In the genomic region with DNA sequence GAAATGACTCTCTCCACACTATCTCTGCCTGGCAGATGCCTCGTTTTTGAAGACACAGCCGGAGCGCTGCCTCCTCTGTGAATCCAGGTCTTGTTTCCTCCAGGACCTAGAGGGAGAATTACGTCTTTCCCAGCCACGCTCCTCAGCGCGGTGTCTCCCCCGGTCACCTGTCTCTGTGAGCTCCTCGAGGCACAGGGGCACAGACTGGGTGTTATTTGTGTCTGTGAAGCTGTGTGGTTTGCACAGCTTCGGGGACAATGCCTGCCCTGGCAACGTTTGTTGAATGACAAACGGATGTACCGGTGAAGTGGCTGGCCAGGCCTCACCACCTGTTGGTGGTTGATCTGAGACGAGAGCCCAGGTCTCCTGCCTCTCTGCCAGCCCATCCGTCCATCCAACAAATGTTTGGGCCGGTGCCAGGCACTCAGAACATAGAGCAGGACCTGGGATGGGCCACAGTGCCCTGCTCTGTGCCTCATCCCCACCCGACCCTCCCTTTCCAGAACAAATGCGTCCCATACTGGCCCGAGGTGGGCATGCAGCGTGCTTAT, we compare ENCODE assay signal across 17 cellular contexts. TPM values are rescaled to one million over a fixed set of nuclear protein-coding genes. Genes with fewer than 3 reads are reported as not detected.
DNase-seq lines count a peak whose midpoint lies in the region; ATAC-seq, FAIRE-seq and TF ChIP-seq lines count a peak whose summit lies in the region.
"Had no signal": no experiment of that assay in that cellular context is flagged by ENCODE, and none has a peak within 500 bp of the region (broad histone marks: within the 10 kb centered on the region; RNA-seq: fewer than 3 reads in every experiment).

No MANE protein-coding gene starts in this region.

- no peaks in the 10 kb centered on the region for H3K27me3 ChIP-seq in SK-N-SH (ENCODE audit: insufficient read depth)
- H3K27me3 ChIP-seq: tibial nerve had no signal

- H3K27ac ChIP-seq in SK-N-SH (ENCODE audit: low read depth in 2 of 2, low read length in 1 of 2) = no peak overlapping the region
- H3K27ac ChIP-seq in HEK293 (ENCODE audit: extremely low read depth, low read depth, low read length) = no peak overlapping the region
- H3K27ac ChIP-seq: 22Rv1 had no signal

- H3F3A ChIP-seq in SK-N-SH (replicated peaks; ENCODE audit: insufficient read depth) = no peaks in the 10 kb centered on the region

- POLR2A ChIA-PET in SK-N-SH (lab: Yijun Ruan, JAX) (interaction anchor here (1.0 to 1.2 kb wide), 2 partner anchors 9 to 13 kb away, joined by 3 to 5 read pairs; partner anchors contain the start of genes C12orf57 and RNU7-1), HEK293 (lab: Yijun Ruan, JAX) (interaction anchor here (0.5 kb wide), 1 partner anchor 11 kb away, joined by 3 read pairs; no protein-coding TSS in a partner anchor)

- no peak overlapping the region for H3K4me3 ChIP-seq in SK-N-SH (ENCODE audit: low read depth in 2 of 2, low read length in 1 of 2)
- H3K4me3 ChIP-seq in HEK293 (ENCODE audit: low read depth, low read length) = no peak overlapping the region
- H3K4me3 ChIP-seq: tibial nerve had no signal

- WGBS in SK-N-SH (ENCODE audit: low lambda C conversion rate) = 77% methylated on average over 20 of the region's 20 CpGs

- no peak for TF ChIP-seq CTCF in SK-N-SH (IDR thresholded peaks at IDR 0.05)
- no peak for TF ChIP-seq CTCF in HEK293 (tag by site-specific recombination; IDR thresholded peaks at IDR 0.05)

- H3K4me1 ChIP-seq in SK-N-SH (ENCODE audit: control insufficient read depth in 1 of 2, insufficient read depth in 2 of 2, low read depth in 1 of 2, low read length in 1 of 2) (peaks cover 0 to 3% of the 10 kb centered on the region in 2 experiments; a peak in 2 of 4 replicates), HEK293 (ENCODE audit: control insufficient read depth, insufficient read depth, low read length) (peaks cover 2% of the 10 kb centered on the region; the same call in 1 of the 2 replicates)

- no peak overlapping the region for H2AFZ ChIP-seq in SK-N-SH (ENCODE audit: low read depth)

- intact Hi-C loops in sciatic nerve (cut with DNase I) = no loop called here

- H4K20me1 ChIP-seq in SK-N-SH (ENCODE audit: insufficient read depth) = no peaks in the 10 kb centered on the region

- H3K9me3 ChIP-seq in SK-N-SH (no peaks in the 10 kb centered on the region), HEK293 (ENCODE audit: control insufficient read depth, insufficient read depth, low read depth, low read length) (no peaks in the 10 kb centered on the region)
- H3K9me3 ChIP-seq: tibial nerve had no signal

- no peak for TF ChIP-seq RAD21 in SK-N-SH (IDR thresholded peaks at IDR 0.05; ENCODE audit: low read length)

- H3K9ac ChIP-seq in SK-N-SH = no peak overlapping the region

- FAIRE-seq in H54 (lab: Jason Lieb, UNC) = no peak
- FAIRE-seq: islet of Langerhans had no signal

- CTCF ChIA-PET in SK-N-SH (lab: Yijun Ruan, JAX) (interaction anchor here (1.6 to 8.0 kb wide), 4 partner anchors 7 to 32 kb away, joined by 5 to 62 read pairs (median 10); partner anchors contain the start of genes C12orf57 and RNU7-1), HEK293 (lab: Yijun Ruan, JAX) (interaction anchor here (0.5 to 1.0 kb wide), 4 partner anchors 12 to 387 kb away, joined by 3 to 4 read pairs (median 3); no protein-coding TSS in a partner anchor)

- in situ Hi-C loops in G401 (cut with HindIII; ENCODE audit: low sequenced_read_pairs) = no loop called here

- no peak for TF ChIP-seq EP300 in SK-N-SH (IDR thresholded peaks at IDR 0.05; ENCODE audit: borderline replicate concordance in 1 of 2, low read depth in 1 of 2, low read length in 1 of 2)

- peak; percentile 15 for DNase-seq in SK-N-SH
- no peak for DNase-seq in activated naive CD4-positive, alpha-beta T cell treated with anti-CD3 and anti-CD28 coated beads, Interleukin-2, amount 50 U/mL, for 72 hours (ENCODE audit: low spot score in 2 of 2)
- DNase-seq in sciatic nerve (ENCODE audit: low spot score) = peak; percentile 62
- DNase-seq in G401 (ENCODE audit: low spot score) = no peak
- DNase-seq in H54 (ENCODE audit: insufficient read length, low spot score) = no peak
- no peak for DNase-seq in hypothalamus (lab: John Stamatoyannopoulos, UW)
- DNase-seq: activated CD4-positive, alpha-beta T cell treated with anti-CD3 and anti-CD28 coated beads for 1 hour; H9; NCI-H1694 had no signal

- H3K79me2 ChIP-seq in SK-N-SH (ENCODE audit: insufficient read depth) = no peaks in the 10 kb centered on the region

- H3K9me3 Mint-ChIP-seq in activated naive CD4-positive, alpha-beta T cell treated with anti-CD3 and anti-CD28 coated beads, Interleukin-2, amount 50 U/mL, for 72 hours = no peaks in the 10 kb centered on the region
- H3K9me3 Mint-ChIP-seq: H9 had no signal

- H3K36me3 ChIP-seq in SK-N-SH (replicated peaks in 1 of 2; ENCODE audit: control insufficient read depth in 1 of 2, insufficient read depth in 2 of 2, low read length in 1 of 2) (no peaks in the 10 kb centered on the region), HEK293 (ENCODE audit: control insufficient read depth in 2 of 2, insufficient read depth in 1 of 2, low read length in 2 of 2) (no peaks in the 10 kb centered on the region)
- H3K36me3 ChIP-seq: tibial nerve had no signal

- peaks cover 78 to 82% of the 10 kb centered on the region in 2 donors for H3K36me3 Mint-ChIP-seq in activated naive CD4-positive, alpha-beta T cell treated with anti-CD3 and anti-CD28 coated beads, Interleukin-2, amount 50 U/mL, for 72 hours

- ATAC-seq in SK-N-SH treated with all-trans-retinoic acid at 6 μM for 48 hours = no peak
- no peak for ATAC-seq in activated naive CD4-positive, alpha-beta T cell treated with anti-CD3 and anti-CD28 coated beads, Interleukin-2, amount 50 U/mL, for 72 hours
- ATAC-seq in sciatic nerve = no peak

- H3K27ac Mint-ChIP-seq in activated naive CD4-positive, alpha-beta T cell treated with anti-CD3 and anti-CD28 coated beads, Interleukin-2, amount 50 U/mL, for 72 hours = peak overlapping the region; percentile 96 to 99

- TF ChIP-seq POLR2A in H54 (IDR thresholded peaks at IDR 0.05; ENCODE audit: low read depth, low read length) = no peak

- H3K4me2 ChIP-seq in SK-N-SH = no peak overlapping the region

- no peaks in the 10 kb centered on the region for H3K9me2 ChIP-seq in SK-N-SH

TF ChIP-seq in SK-N-SH, 30 proteins besides CTCF, POLR2A, EP300 and RAD21 (continues in another document):
- TF ChIP-seq USF1 (IDR thresholded peaks at IDR 0.05; ENCODE audit: borderline replicate concordance, low read depth) = no peak

TF ChIP-seq in SK-N-SH treated with all-trans-retinoic acid at 6 μM for 48 hours, 23 proteins besides CTCF, POLR2A, EP300 and RAD21 (continues in another document):
- TF ChIP-seq SNAI2 (CRISPR knock-in tag; IDR thresholded peaks at IDR 0.05) (no peak), ESRRG (CRISPR knock-in tag; IDR thresholded peaks at IDR 0.05) (no peak), GLIS3 (CRISPR knock-in tag; IDR thresholded peaks at IDR 0.05) (no peak), ZNF70 (CRISPR knock-in tag; IDR thresholded peaks at IDR 0.05) (no peak)

TF ChIP-seq in HEK293, 187 proteins besides CTCF, POLR2A, EP300 and RAD21:
- TF ChIP-seq ZFP3 (tag by site-specific recombination; IDR thresholded peaks at IDR 0.05; ENCODE audit: low read depth) (no peak), SCRT2 (tag by site-specific recombination; IDR thresholded peaks at IDR 0.05) (peak; percentile 20; the same call in 1 of the 2 replicates)
TF ChIP-seq in HEK293: peak in this region for 1.

RNA-seq across cellular contexts. Expression of gene PTPN6, which starts 6.1 kb away (rescaled TPM):
- 0.12 and 0.18 TPM in 2 replicates for polyA plus RNA-seq in SK-N-SH (2012; rRNA removed)
- polyA plus RNA-seq in SK-N-SH (2012; cell fraction: cytosol; rRNA removed) = 0.09 TPM in 1 of 2 replicates, not detected in the other
- polyA plus RNA-seq in SK-N-SH (2012; cell fraction: nucleus; rRNA removed) = 0.43 and 0.96 TPM in 2 replicates
- total RNA-seq in activated naive CD4-positive, alpha-beta T cell treated with anti-CD3 and anti-CD28 coated beads, Interleukin-2, amount 50 U/mL, for 72 hours = 100 to 1,000 TPM; 320 to 609 TPM
- total RNA-seq in sciatic nerve = 35.0 TPM
- 12.1 and 16.6 TPM in 2 replicates for total RNA-seq in G401 (2014; rRNA removed; shearing (Covaris generic))

RNA-seq across cellular contexts. Expression of gene PHB2, which starts 13.2 kb away (rescaled TPM):
- 386 and 447 TPM in 2 replicates for polyA plus RNA-seq in SK-N-SH (2012; rRNA removed)
- polyA plus RNA-seq in SK-N-SH (2012; cell fraction: cytosol; rRNA removed) = 287 and 379 TPM in 2 replicates
- polyA plus RNA-seq in SK-N-SH (2012; cell fraction: nucleus; rRNA removed) = 324 and 396 TPM in 2 replicates
- 100 to 1,000 TPM; 387 to 423 TPM for total RNA-seq in activated naive CD4-positive, alpha-beta T cell treated with anti-CD3 and anti-CD28 coated beads, Interleukin-2, amount 50 U/mL, for 72 hours
- total RNA-seq in sciatic nerve = 112 TPM
- total RNA-seq in G401 (2014; rRNA removed; shearing (Covaris generic)) = 667 and 679 TPM in 2 replicates

RNA-seq across cellular contexts. Expression of gene C12orf57, which starts 13.4 kb away (rescaled TPM):
- polyA plus RNA-seq in SK-N-SH (2012; rRNA removed) = 560 and 659 TPM in 2 replicates
- polyA plus RNA-seq in SK-N-SH (2012; cell fraction: cytosol; rRNA removed) = 378 and 573 TPM in 2 replicates
- 265 and 491 TPM in 2 replicates for polyA plus RNA-seq in SK-N-SH (2012; cell fraction: nucleus; rRNA removed)
- 100 to 1,000 TPM; 229 to 609 TPM for total RNA-seq in activated naive CD4-positive, alpha-beta T cell treated with anti-CD3 and anti-CD28 coated beads, Interleukin-2, amount 50 U/mL, for 72 hours
- 177 TPM for total RNA-seq in sciatic nerve
- 88.1 and 132 TPM in 2 replicates for total RNA-seq in G401 (2014; rRNA removed; shearing (Covaris generic))

RNA-seq across cellular contexts. Expression of gene EMG1, which starts 13.5 kb away (rescaled TPM):
- 77.4 and 82.8 TPM in 2 replicates for polyA plus RNA-seq in SK-N-SH (2012; rRNA removed)
- 74.4 and 76.0 TPM in 2 replicates for polyA plus RNA-seq in SK-N-SH (2012; cell fraction: cytosol; rRNA removed)
- polyA plus RNA-seq in SK-N-SH (2012; cell fraction: nucleus; rRNA removed) = 73.4 and 75.5 TPM in 2 replicates
- 10 to 100 TPM; 69.0 to 76.3 TPM for total RNA-seq in activated naive CD4-positive, alpha-beta T cell treated with anti-CD3 and anti-CD28 coated beads, Interleukin-2, amount 50 U/mL, for 72 hours
- total RNA-seq in sciatic nerve = 42.9 TPM
- 76.4 and 83.4 TPM in 2 replicates for total RNA-seq in G401 (2014; rRNA removed; shearing (Covaris generic))

RNA-seq across cellular contexts. Expression of gene RNU7-1, which starts 13.6 kb away (rescaled TPM):
- not detected in 2 replicates for polyA plus RNA-seq in SK-N-SH (2012; rRNA removed)
- not detected in 2 replicates for polyA plus RNA-seq in SK-N-SH (2012; cell fraction: cytosol; rRNA removed)
- not detected in 2 replicates for polyA plus RNA-seq in SK-N-SH (2012; cell fraction: nucleus; rRNA removed)
- total RNA-seq in activated naive CD4-positive, alpha-beta T cell treated with anti-CD3 and anti-CD28 coated beads, Interleukin-2, amount 50 U/mL, for 72 hours = not detected
- not detected for total RNA-seq in sciatic nerve
- total RNA-seq in G401 (2014; rRNA removed; shearing (Covaris generic)) = not detected in 2 replicates
- total RNA-seq: aorta, dermis microvascular lymphatic vessel endothelial cell, H9, skeletal muscle tissue, tibial nerve had no signal
- polyA plus RNA-seq: aorta had no signal

Comparison
In these comparisons a context has a peak if more than half of its experiments do, and no peak if none do; other contexts are left out.
1. DNase-seq: peak in SK-N-SH (single experiment) and sciatic nerve (single experiment); none in activated naive CD4-positive, alpha-beta T cell treated with anti-CD3 and anti-CD28 coated beads, Interleukin-2, amount 50 U/mL, for 72 hours (0 of 2), G401 (single experiment), H54 (single experiment) and hypothalamus (0 of 51).